In the genomic region with DNA sequence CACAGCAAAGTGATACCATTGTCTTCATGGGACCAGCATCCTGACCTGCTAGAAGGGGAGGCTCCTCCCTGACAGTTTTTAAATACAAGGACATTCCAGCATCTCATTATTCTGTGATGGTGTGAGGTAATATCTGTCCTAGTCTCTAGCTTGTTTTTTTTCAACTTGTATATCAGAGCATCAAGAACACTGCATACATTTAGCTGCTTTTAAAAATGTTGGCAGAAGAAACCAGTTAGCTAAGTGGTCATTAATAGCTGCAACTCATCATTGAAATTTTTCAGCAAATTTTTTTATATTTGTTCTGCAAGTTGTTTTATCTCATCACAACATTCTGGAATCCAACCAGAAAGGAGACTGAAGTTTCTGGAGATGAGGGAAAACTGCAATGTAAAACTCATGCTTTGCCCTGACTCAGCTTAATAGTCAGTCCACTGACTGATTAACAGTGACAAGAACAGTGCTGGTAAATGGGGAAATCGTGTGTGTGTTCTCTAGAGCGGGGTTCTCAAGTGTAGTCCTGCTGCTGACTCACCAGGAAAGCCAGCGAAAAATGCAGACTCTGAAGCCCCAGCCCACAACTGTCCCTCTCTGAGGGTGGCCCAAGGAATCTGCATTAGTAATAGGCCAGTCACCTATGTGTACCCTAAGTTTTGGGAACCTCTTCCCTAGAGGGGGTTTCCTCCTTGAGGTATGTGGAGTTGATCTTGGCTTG, we compare ENCODE assay signal across 14 cellular contexts. TPM values are rescaled to one million over a fixed set of nuclear protein-coding genes. Genes with fewer than 3 reads are reported as not detected.
DNase-seq lines count a peak whose midpoint lies in the region; FAIRE-seq and TF ChIP-seq lines count a peak whose summit lies in the region.
"Had no signal": no experiment of that assay in that cellular context is flagged by ENCODE, and none has a peak within 500 bp of the region (broad histone marks: within the 10 kb centered on the region; RNA-seq: fewer than 3 reads in every experiment).

No MANE protein-coding gene starts in this region.

- no peaks in the 10 kb centered on the region for H3K27me3 ChIP-seq in parathyroid adenoma (ENCODE audit: control insufficient read depth, insufficient read depth, low read length)

- H3K4me2 ChIP-seq in parathyroid adenoma (ENCODE audit: low read length), result no peak overlapping the region

- peaks cover 51% of the 10 kb centered on the region for H3K79me2 ChIP-seq in parathyroid adenoma

- no peaks in the 10 kb centered on the region for H3K36me3 Mint-ChIP-seq in type B pancreatic cell
- H3K36me3 Mint-ChIP-seq: activated CD8-positive, alpha-beta memory T cell treated with anti-CD3 and anti-CD28 coated beads, Interleukin-2, amount 10 ng/mL, durations not matched to agents 7 days and 5 days; activated naive CD4-positive, alpha-beta T cell treated with anti-CD3 and anti-CD28 coated beads, Interleukin-2, amount 10 ng/mL, durations not matched to agents 7 days and 5 days; stimulated activated memory B cell treated with anti-CD40 and anti-IgM and Interleukin-4, amounts not matched to agents 10 μg/mL and 1 μg/mL and 100 μg/mL, for 72 hours had no signal

- H3K9me3 ChIP-seq in parathyroid adenoma (ENCODE audit: control insufficient read depth, low read length), result no peaks in the 10 kb centered on the region

- peak overlapping the region; percentile 63 for H3K27ac ChIP-seq in parathyroid adenoma
- H3K27ac ChIP-seq: VCaP had no signal

- H2AFZ ChIP-seq in parathyroid adenoma, result no peak overlapping the region

- H3K4me3 ChIP-seq in epithelial cell of proximal tubule (ENCODE audit: low read depth, low read length) (no peak overlapping the region), parathyroid adenoma (ENCODE audit: low read depth, low read length) (no peak overlapping the region)

- no peaks in the 10 kb centered on the region for H3K9me3 Mint-ChIP-seq in type B pancreatic cell
- H3K9me3 Mint-ChIP-seq: activated naive CD4-positive, alpha-beta T cell treated with anti-CD3 and anti-CD28 coated beads, Interleukin-2, amount 10 ng/mL, durations not matched to agents 7 days and 5 days; H9; stimulated activated memory B cell treated with anti-CD40 and anti-IgM and Interleukin-4, amounts not matched to agents 10 μg/mL and 1 μg/mL and 100 μg/mL, for 72 hours had no signal

- H3K9ac ChIP-seq in parathyroid adenoma, result no peak overlapping the region

- peaks cover 23% of the 10 kb centered on the region for H3K4me1 ChIP-seq in parathyroid adenoma

- H3K4me1 Mint-ChIP-seq in type B pancreatic cell (ENCODE audit: unreplicated experiment), result no peaks in the 10 kb centered on the region
- H3K4me1 Mint-ChIP-seq: activated naive CD4-positive, alpha-beta T cell treated with anti-CD3 and anti-CD28 coated beads, Interleukin-2, amount 10 ng/mL, durations not matched to agents 7 days and 5 days; stimulated activated memory B cell treated with anti-CD40 and anti-IgM and Interleukin-4, amounts not matched to agents 10 μg/mL and 1 μg/mL and 100 μg/mL, for 72 hours had no signal

- no peak overlapping the region for H3K4me3 Mint-ChIP-seq in type B pancreatic cell
- H3K4me3 Mint-ChIP-seq: activated CD8-positive, alpha-beta memory T cell treated with anti-CD3 and anti-CD28 coated beads, Interleukin-2, amount 10 ng/mL, durations not matched to agents 7 days and 5 days; activated naive CD4-positive, alpha-beta T cell treated with anti-CD3 and anti-CD28 coated beads, Interleukin-2, amount 10 ng/mL, durations not matched to agents 7 days and 5 days; H9; stimulated activated memory B cell treated with anti-CD40 and anti-IgM and Interleukin-4, amounts not matched to agents 10 μg/mL and 1 μg/mL and 100 μg/mL, for 72 hours had no signal

- DNase-seq in Daoy (ENCODE audit: low read depth), result peak; percentile 81
- DNase-seq in RCC 7860 (ENCODE audit: low spot score), result peak; percentile 87
- peak; percentile 52 for DNase-seq in epithelial cell of proximal tubule (ENCODE audit: low read depth)
- DNase-seq in NCI-H1694 treated with DMSO at 0.1 percent for 48 hours (lab: John Stamatoyannopoulos, UW), result no peak
- no peak for DNase-seq in RPMI8226
- no peak for DNase-seq in stimulated activated CD4-positive, alpha-beta T cell treated with anti-CD3 and anti-CD28 coated beads, Interleukin-4, amount 100 ng/mL, for 1 hour
- DNase-seq in type B pancreatic cell (ENCODE audit: extremely low spot score, unreplicated experiment), result no peak
- DNase-seq: activated CD8-positive, alpha-beta memory T cell treated with anti-CD3 and anti-CD28 coated beads, Interleukin-2, amount 10 ng/mL, durations not matched to agents 7 days and 5 days; activated naive CD4-positive, alpha-beta T cell treated with anti-CD3 and anti-CD28 coated beads, Interleukin-2, amount 10 ng/mL, durations not matched to agents 7 days and 5 days; H9; stimulated activated CD4-positive, alpha-beta T cell treated with anti-CD3 and anti-CD28 coated beads, Interleukin-2, amount 100 ng/mL, for 48 hours had no signal

- TF ChIP-seq CTCF in epithelial cell of proximal tubule (conservative IDR thresholded peaks at IDR 0.05; ENCODE audit: low read depth, low read length) (no peak), parathyroid adenoma (IDR thresholded peaks at IDR 0.05) (no peak), type B pancreatic cell (conservative IDR thresholded peaks at IDR 0.05) (no peak)

- no peaks in the 10 kb centered on the region for H3K27me3 Mint-ChIP-seq in type B pancreatic cell
- H3K27me3 Mint-ChIP-seq: stimulated activated memory B cell treated with anti-CD40 and anti-IgM and Interleukin-4, amounts not matched to agents 10 μg/mL and 1 μg/mL and 100 μg/mL, for 72 hours had no signal

- no peaks in the 10 kb centered on the region for H3K36me3 ChIP-seq in parathyroid adenoma (ENCODE audit: control insufficient read depth, insufficient read depth, low read length)

- no peak overlapping the region for H3K27ac Mint-ChIP-seq in type B pancreatic cell
- H3K27ac Mint-ChIP-seq: activated CD8-positive, alpha-beta memory T cell treated with anti-CD3 and anti-CD28 coated beads, Interleukin-2, amount 10 ng/mL, durations not matched to agents 7 days and 5 days; activated naive CD4-positive, alpha-beta T cell treated with anti-CD3 and anti-CD28 coated beads, Interleukin-2, amount 10 ng/mL, durations not matched to agents 7 days and 5 days; H9; stimulated activated memory B cell treated with anti-CD40 and anti-IgM and Interleukin-4, amounts not matched to agents 10 μg/mL and 1 μg/mL and 100 μg/mL, for 72 hours had no signal

- peak; percentile 95 for FAIRE-seq in RCC 7860 (lab: Jason Lieb, UNC)

RNA-seq across cellular contexts. Expression of gene MAPRE3, which starts 17.9 kb away (rescaled TPM):
- 4.6 and 6.6 TPM in 2 replicates for total RNA-seq in Daoy (2014; rRNA removed; shearing (Covaris generic))
- total RNA-seq in epithelial cell of proximal tubule (0.72 and 1.6 TPM in 2 replicates), type B pancreatic cell (ENCODE audit: low replicate concordance) (13.5 and 14.4 TPM in 2 replicates)

RNA-seq across cellular contexts. Expression of gene TMEM214, which starts 44.4 kb away (rescaled TPM):
- total RNA-seq in Daoy (2014; rRNA removed; shearing (Covaris generic)), result 36.7 and 42.7 TPM in 2 replicates
- total RNA-seq in epithelial cell of proximal tubule (11.2 and 20.1 TPM in 2 replicates), type B pancreatic cell (ENCODE audit: low replicate concordance) (83.9 and 96.1 TPM in 2 replicates)

Comparison
In these comparisons a context has a peak if more than half of its experiments do, and no peak if none do; other contexts are left out.
1. DNase-seq: peak in Daoy (single experiment), RCC 7860 (single experiment) and epithelial cell of proximal tubule (single experiment); none in NCI-H1694 treated with DMSO at 0.1 percent for 48 hours (single experiment), RPMI8226 (single experiment), stimulated activated CD4-positive, alpha-beta T cell treated with anti-CD3 and anti-CD28 coated beads, Interleukin-4, amount 100 ng/mL, for 1 hour (single experiment) and type B pancreatic cell (single experiment).